Comparison of ENCODE assay signal across 1 cellular context in genomic region chr1:42456010-42456753, GRCh38.
TF ChIP-seq lines count a peak whose summit lies in the region.

Gene PPCS, plus strand, starts transcription at chr1:42456543. Its CDS starts 23 bp downstream, at chr1:42456566.
A gene with protein sequence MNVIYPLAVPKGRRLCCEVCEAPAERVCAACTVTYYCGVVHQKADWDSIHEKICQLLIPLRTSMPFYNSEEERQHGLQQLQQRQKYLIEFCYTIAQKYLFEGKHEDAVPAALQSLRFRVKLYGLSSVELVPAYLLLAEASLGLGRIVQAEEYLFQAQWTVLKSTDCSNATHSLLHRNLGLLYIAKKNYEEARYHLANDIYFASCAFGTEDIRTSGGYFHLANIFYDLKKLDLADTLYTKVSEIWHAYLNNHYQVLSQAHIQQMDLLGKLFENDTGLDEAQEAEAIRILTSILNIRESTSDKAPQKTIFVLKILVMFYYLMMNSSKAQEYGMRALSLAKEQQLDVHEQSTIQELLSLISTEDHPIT (minus strand): TSS chr1:42456022. CDS start chr1:42455997, 25 bp downstream.

TF ChIP-seq in HepG2, 621 proteins besides CTCF, POLR2A, EP300 and RAD21 (continued from another document and continues in another):
- peak; percentile 24; the same call in 1 of the 2 replicates for TF ChIP-seq ZNF703 (CRISPR knock-in tag; IDR thresholded peaks at IDR 0.05; ENCODE audit: borderline replicate concordance)
- TF ChIP-seq KLF15 (CRISPR knock-in tag; IDR thresholded peaks at IDR 0.05; ENCODE audit: borderline replicate concordance) = peak; percentile 75; the same call in 1 of the 2 replicates
- TF ChIP-seq KDM1A (CRISPR knock-in tag; IDR thresholded peaks at IDR 0.05) = no peak
- peak; percentile 91; the same call in 1 of the 2 replicates for TF ChIP-seq MXD3 (CRISPR knock-in tag; IDR thresholded peaks at IDR 0.05)
- peak in 1 of 2 experiments; percentile 6; a peak in 1 of 4 replicates for TF ChIP-seq REST (IDR thresholded peaks at IDR 0.05; ENCODE audit: borderline replicate concordance in 1 of 2, low read depth in 1 of 2, low read length in 2 of 2)
- no peak for TF ChIP-seq MLLT10 (CRISPR knock-in tag; IDR thresholded peaks at IDR 0.05)
- TF ChIP-seq ZNF800 (CRISPR knock-in tag; IDR thresholded peaks at IDR 0.05) = peak; percentile 55; the same call in 1 of the 2 replicates
- TF ChIP-seq NRL (CRISPR knock-in tag; IDR thresholded peaks at IDR 0.05; ENCODE audit: borderline replicate concordance) = peak; percentile 73; the same call in 1 of the 2 replicates
- peak; percentile 59 for TF ChIP-seq IKZF4 (CRISPR knock-in tag; IDR thresholded peaks at IDR 0.05; ENCODE audit: borderline replicate concordance, low read depth, not compliant biosample characterization)
- TF ChIP-seq ZNF879 (CRISPR knock-in tag; IDR thresholded peaks at IDR 0.05) = 0 out of 2 replicates have a peak, but pooled peaks have one; percentile 3
- TF ChIP-seq ZNF121 (CRISPR knock-in tag; IDR thresholded peaks at IDR 0.05) = no peak
- TF ChIP-seq BCL6 (CRISPR knock-in tag; IDR thresholded peaks at IDR 0.05) = peak; percentile 15; the same call in 1 of the 2 replicates
- peak; percentile 57; the same call in 1 of the 2 replicates for TF ChIP-seq ZBTB7B (CRISPR knock-in tag; IDR thresholded peaks at IDR 0.05)
- TF ChIP-seq, protein P1, sequence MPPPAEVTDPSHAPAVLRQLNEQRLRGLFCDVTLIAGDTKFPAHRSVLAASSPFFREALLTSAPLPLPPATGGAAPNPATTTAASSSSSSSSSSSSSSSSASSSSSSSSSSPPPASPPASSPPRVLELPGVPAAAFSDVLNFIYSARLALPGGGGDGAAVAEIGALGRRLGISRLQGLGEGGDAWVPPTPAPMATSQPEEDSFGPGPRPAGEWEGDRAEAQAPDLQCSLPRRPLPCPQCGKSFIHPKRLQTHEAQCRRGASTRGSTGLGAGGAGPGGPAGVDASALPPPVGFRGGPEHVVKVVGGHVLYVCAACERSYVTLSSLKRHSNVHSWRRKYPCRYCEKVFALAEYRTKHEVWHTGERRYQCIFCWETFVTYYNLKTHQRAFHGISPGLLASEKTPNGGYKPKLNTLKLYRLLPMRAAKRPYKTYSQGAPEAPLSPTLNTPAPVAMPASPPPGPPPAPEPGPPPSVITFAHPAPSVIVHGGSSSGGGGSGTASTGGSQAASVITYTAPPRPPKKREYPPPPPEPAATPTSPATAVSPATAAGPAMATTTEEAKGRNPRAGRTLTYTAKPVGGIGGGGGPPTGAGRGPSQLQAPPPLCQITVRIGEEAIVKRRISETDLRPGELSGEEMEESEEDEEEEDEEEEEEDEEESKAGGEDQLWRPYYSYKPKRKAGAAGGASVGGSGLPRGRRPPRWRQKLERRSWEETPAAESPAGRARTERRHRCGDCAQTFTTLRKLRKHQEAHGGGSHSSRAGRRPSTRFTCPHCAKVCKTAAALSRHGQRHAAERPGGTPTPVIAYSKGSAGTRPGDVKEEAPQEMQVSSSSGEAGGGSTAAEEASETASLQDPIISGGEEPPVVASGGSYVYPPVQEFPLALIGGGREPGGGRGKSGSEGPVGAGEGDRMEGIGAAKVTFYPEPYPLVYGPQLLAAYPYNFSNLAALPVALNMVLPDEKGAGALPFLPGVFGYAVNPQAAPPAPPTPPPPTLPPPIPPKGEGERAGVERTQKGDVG (CRISPR knock-in tag; IDR thresholded peaks at IDR 0.05; ENCODE audit: borderline replicate concordance) = peak; percentile 86; the same call in 1 of the 2 replicates
- TF ChIP-seq ZNF430 (CRISPR knock-in tag; IDR thresholded peaks at IDR 0.05) = no peak; the same call in none of the 2 replicates
- TF ChIP-seq ZFP37 (CRISPR knock-in tag; IDR thresholded peaks at IDR 0.05; ENCODE audit: borderline replicate concordance) = peak; percentile 39; the same call in 1 of the 2 replicates
- peak; percentile 28; the same call in 1 of the 2 replicates for TF ChIP-seq MIER3 (CRISPR knock-in tag; IDR thresholded peaks at IDR 0.05; ENCODE audit: borderline replicate concordance)
- peak; percentile 86 for TF ChIP-seq MED8 (CRISPR knock-in tag; IDR thresholded peaks at IDR 0.05; ENCODE audit: insufficient replicate concordance)
- peak; percentile 84 for TF ChIP-seq YY1 (IDR thresholded peaks at IDR 0.05; ENCODE audit: insufficient read depth, insufficient replicate concordance, low read depth, low read length)
- TF ChIP-seq ATF6 (CRISPR knock-in tag; conservative IDR thresholded peaks at IDR 0.05) = peak; percentile 86; the same call in 1 of the 2 replicates
- peak; percentile 29; the same call in 1 of the 2 replicates for TF ChIP-seq EEA1 (CRISPR knock-in tag; IDR thresholded peaks at IDR 0.05; ENCODE audit: borderline replicate concordance)
- peak; percentile 84 for TF ChIP-seq MYC (CRISPR knock-in tag; IDR thresholded peaks at IDR 0.05; ENCODE audit: borderline replicate concordance)
- 0 out of 2 replicates have a peak, but pooled peaks have one; percentile 52 for TF ChIP-seq MED13 (CRISPR knock-in tag; IDR thresholded peaks at IDR 0.05)
- TF ChIP-seq KLF16 (CRISPR knock-in tag; IDR thresholded peaks at IDR 0.05) = peak in 1 of 2 experiments; percentile 81; a peak in 1 of 4 replicates
- TF ChIP-seq ZNF205 (CRISPR knock-in tag; IDR thresholded peaks at IDR 0.05) = peak; percentile 51
- peak; percentile 58; the same call in 1 of the 2 replicates for TF ChIP-seq CREM (IDR thresholded peaks at IDR 0.05)
- no peak for TF ChIP-seq CREM (CRISPR knock-in tag; IDR thresholded peaks at IDR 0.05)
- no peak for TF ChIP-seq HDAC6 (IDR thresholded peaks at IDR 0.05; ENCODE audit: low read depth, low read length)
- TF ChIP-seq, protein P2, sequence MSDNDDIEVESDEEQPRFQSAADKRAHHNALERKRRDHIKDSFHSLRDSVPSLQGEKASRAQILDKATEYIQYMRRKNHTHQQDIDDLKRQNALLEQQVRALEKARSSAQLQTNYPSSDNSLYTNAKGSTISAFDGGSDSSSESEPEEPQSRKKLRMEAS (IDR thresholded peaks at IDR 0.05) = peak; percentile 58
- peak; percentile 69; the same call in 1 of the 2 replicates for TF ChIP-seq ZNF350 (CRISPR knock-in tag; IDR thresholded peaks at IDR 0.05; ENCODE audit: borderline replicate concordance, low read depth)
- TF ChIP-seq, protein P3, sequence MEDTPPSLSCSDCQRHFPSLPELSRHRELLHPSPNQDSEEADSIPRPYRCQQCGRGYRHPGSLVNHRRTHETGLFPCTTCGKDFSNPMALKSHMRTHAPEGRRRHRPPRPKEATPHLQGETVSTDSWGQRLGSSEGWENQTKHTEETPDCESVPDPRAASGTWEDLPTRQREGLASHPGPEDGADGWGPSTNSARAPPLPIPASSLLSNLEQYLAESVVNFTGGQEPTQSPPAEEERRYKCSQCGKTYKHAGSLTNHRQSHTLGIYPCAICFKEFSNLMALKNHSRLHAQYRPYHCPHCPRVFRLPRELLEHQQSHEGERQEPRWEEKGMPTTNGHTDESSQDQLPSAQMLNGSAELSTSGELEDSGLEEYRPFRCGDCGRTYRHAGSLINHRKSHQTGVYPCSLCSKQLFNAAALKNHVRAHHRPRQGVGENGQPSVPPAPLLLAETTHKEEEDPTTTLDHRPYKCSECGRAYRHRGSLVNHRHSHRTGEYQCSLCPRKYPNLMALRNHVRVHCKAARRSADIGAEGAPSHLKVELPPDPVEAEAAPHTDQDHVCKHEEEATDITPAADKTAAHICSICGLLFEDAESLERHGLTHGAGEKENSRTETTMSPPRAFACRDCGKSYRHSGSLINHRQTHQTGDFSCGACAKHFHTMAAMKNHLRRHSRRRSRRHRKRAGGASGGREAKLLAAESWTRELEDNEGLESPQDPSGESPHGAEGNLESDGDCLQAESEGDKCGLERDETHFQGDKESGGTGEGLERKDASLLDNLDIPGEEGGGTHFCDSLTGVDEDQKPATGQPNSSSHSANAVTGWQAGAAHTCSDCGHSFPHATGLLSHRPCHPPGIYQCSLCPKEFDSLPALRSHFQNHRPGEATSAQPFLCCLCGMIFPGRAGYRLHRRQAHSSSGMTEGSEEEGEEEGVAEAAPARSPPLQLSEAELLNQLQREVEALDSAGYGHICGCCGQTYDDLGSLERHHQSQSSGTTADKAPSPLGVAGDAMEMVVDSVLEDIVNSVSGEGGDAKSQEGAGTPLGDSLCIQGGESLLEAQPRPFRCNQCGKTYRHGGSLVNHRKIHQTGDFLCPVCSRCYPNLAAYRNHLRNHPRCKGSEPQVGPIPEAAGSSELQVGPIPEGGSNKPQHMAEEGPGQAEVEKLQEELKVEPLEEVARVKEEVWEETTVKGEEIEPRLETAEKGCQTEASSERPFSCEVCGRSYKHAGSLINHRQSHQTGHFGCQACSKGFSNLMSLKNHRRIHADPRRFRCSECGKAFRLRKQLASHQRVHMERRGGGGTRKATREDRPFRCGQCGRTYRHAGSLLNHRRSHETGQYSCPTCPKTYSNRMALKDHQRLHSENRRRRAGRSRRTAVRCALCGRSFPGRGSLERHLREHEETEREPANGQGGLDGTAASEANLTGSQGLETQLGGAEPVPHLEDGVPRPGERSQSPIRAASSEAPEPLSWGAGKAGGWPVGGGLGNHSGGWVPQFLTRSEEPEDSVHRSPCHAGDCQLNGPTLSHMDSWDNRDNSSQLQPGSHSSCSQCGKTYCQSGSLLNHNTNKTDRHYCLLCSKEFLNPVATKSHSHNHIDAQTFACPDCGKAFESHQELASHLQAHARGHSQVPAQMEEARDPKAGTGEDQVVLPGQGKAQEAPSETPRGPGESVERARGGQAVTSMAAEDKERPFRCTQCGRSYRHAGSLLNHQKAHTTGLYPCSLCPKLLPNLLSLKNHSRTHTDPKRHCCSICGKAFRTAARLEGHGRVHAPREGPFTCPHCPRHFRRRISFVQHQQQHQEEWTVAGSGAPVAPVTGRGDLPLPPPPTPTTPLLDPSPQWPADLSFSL (CRISPR knock-in tag; IDR thresholded peaks at IDR 0.05) = 0 out of 2 replicates have a peak, but pooled peaks have one; percentile 29
- TF ChIP-seq ZC3H13 (CRISPR knock-in tag; IDR thresholded peaks at IDR 0.05) = peak; percentile 33; the same call in 1 of the 2 replicates
